Comparison of ENCODE assay signal across 1 cellular context in the genomic region with DNA sequence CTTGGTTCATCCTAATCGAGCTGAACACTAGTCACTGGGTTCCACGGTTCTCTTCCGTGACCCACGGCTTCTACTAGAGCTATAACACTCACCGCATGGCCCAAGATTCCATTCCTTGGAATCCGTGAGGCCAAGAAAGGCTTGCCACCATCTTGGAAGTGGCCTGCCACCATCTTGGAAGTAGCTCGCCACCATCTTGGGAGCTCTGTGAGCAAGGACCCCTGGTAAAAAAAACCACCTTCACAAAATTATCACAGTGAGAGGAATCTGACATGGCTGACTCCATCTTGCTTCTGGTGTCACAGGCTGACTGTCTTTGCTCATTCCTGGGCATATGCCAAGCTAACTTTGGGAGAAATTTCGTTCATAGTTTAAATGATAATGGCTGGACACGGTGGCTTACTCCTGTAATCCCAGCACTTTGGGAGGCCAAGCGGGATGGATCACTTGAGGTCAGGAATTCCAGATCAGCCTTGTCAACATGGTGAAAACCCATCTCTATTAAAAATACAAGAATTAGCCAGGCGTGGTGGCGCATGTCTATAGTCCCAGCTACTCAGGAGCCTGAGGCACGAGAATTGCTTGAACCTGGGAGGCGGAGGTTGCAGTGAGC.
TF ChIP-seq lines count a peak whose summit lies in the region.

No MANE protein-coding gene starts in this region.

TF ChIP-seq in IMR-90, 13 proteins besides CTCF, POLR2A, EP300 and RAD21 (continued from another document):
- TF ChIP-seq NFE2L2 (IDR thresholded peaks at IDR 0.05; ENCODE audit: low read depth, low read length) = no peak
- TF ChIP-seq FOS (IDR thresholded peaks at IDR 0.05; ENCODE audit: low read depth, low read length) = no peak
- TF ChIP-seq MAFK (IDR thresholded peaks at IDR 0.05; ENCODE audit: low read depth, low read length) = no peak
- TF ChIP-seq RFX5 (IDR thresholded peaks at IDR 0.05; ENCODE audit: low read depth, low read length) = no peak
- no peak for TF ChIP-seq CHD1 (IDR thresholded peaks at IDR 0.05; ENCODE audit: low read depth, low read length)
- TF ChIP-seq, protein P1, sequence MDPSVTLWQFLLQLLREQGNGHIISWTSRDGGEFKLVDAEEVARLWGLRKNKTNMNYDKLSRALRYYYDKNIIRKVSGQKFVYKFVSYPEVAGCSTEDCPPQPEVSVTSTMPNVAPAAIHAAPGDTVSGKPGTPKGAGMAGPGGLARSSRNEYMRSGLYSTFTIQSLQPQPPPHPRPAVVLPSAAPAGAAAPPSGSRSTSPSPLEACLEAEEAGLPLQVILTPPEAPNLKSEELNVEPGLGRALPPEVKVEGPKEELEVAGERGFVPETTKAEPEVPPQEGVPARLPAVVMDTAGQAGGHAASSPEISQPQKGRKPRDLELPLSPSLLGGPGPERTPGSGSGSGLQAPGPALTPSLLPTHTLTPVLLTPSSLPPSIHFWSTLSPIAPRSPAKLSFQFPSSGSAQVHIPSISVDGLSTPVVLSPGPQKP (IDR thresholded peaks at IDR 0.05; ENCODE audit: borderline replicate concordance, low read depth, low read length) = no peak
- no peak for TF ChIP-seq SMC3 (IDR thresholded peaks at IDR 0.05; ENCODE audit: low read depth, low read length)
- TF ChIP-seq MAZ (IDR thresholded peaks at IDR 0.05; ENCODE audit: borderline replicate concordance, low read depth, low read length) = no peak
- TF ChIP-seq RCOR1 (IDR thresholded peaks at IDR 0.05; ENCODE audit: insufficient replicate concordance, low read length) = no peak
- no peak for TF ChIP-seq CEBPB (IDR thresholded peaks at IDR 0.05; ENCODE audit: low read depth, low read length)
